In the genomic region with DNA sequence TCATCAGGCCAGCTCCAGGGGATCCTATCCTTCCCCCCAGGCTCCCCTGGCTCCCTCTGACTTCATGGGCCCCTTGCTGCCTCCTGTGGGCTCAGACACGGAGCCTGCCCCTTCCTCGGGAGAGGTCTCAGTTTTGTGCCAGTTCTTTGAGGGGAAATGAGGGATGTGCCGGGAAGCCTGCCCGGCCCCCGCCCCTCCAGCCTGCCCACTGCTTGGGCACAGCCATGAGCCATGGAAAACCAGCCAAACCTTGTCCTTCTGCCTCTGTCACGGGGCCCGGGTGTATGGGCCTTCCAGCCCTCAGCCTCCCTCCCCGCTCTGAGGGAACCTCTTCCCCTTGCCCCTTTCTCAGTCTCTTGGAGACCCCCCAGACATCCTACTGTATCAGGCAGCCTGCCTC, we compare ENCODE assay signal across 27 cellular contexts. TPM values are rescaled to one million over a fixed set of nuclear protein-coding genes. Genes with fewer than 3 reads are reported as not detected.
"Had no signal": no experiment of that assay in that cellular context is flagged by ENCODE, and none has a peak within 500 bp of the region (broad histone marks: within the 10 kb centered on the region; RNA-seq: fewer than 3 reads in every experiment).

No MANE protein-coding gene starts in this region.

- H3K4me3 ChIP-seq: body of pancreas had no signal

- H3K4me1 Mint-ChIP-seq: activated B cell treated with CpG ODN at 0.5 μM for 24 hours; activated CD4-positive, alpha-beta T cell treated with anti-CD3 and anti-CD28 coated beads, Interleukin-2, amount 10 ng/mL, durations not matched to agents 24 days and 14 days; activated CD8-positive, alpha-beta memory T cell treated with anti-CD3 and anti-CD28 coated beads, Interleukin-2, amount 10 ng/mL, durations not matched to agents 7 days and 5 days; IgD-negative memory B cell; T-helper 17 cell had no signal

- ATAC-seq: activated CD8-positive, alpha-beta memory T cell treated with anti-CD3 and anti-CD28 coated beads, Interleukin-2, amount 10 ng/mL, durations not matched to agents 7 days and 5 days; body of pancreas; PC-3; T-helper 17 cell had no signal

- H3K27me3 Mint-ChIP-seq: activated B cell treated with CpG ODN at 0.5 μM for 24 hours; activated CD4-positive, alpha-beta T cell treated with anti-CD3 and anti-CD28 coated beads, Interleukin-2, amount 10 ng/mL, durations not matched to agents 24 days and 14 days; activated CD8-positive, alpha-beta memory T cell treated with anti-CD3 and anti-CD28 coated beads, Interleukin-2, amount 10 ng/mL, durations not matched to agents 7 days and 5 days; activated naive CD8-positive, alpha-beta T cell; IgD-negative memory B cell; T-helper 17 cell had no signal

- H3K4me3 Mint-ChIP-seq: activated B cell treated with CpG ODN at 0.5 μM for 24 hours; activated CD4-positive, alpha-beta T cell treated with anti-CD3 and anti-CD28 coated beads, Interleukin-2, amount 10 ng/mL, durations not matched to agents 24 days and 14 days; activated CD8-positive, alpha-beta memory T cell treated with anti-CD3 and anti-CD28 coated beads, Interleukin-2, amount 10 ng/mL, durations not matched to agents 7 days and 5 days; activated naive CD8-positive, alpha-beta T cell; activated T-cell treated with anti-CD3 and anti-CD28 coated beads, Interleukin-2, amount 50 U/mL, for 24 hours; activated T-helper 1 cell treated with anti-CD3 and anti-CD28 coated beads, Interleukin-12 subunit alpha, Interleukin-12 subunit beta, Interleukin-2, Interleukin-4 antibody, amounts not matched to agents 30 ng/mL and 10 ng/mL and 1 ng/mL, durations not matched to agents 14 hours and 24 hours and 36 hours; IgD-negative memory B cell; T-helper 17 cell had no signal

- H3K27ac ChIP-seq: body of pancreas had no signal

- H3K36me3 Mint-ChIP-seq: activated CD8-positive, alpha-beta memory T cell treated with anti-CD3 and anti-CD28 coated beads, Interleukin-2, amount 10 ng/mL, durations not matched to agents 7 days and 5 days; activated naive CD8-positive, alpha-beta T cell; IgD-negative memory B cell had no signal

- DNase-seq: activated B cell treated with CpG ODN at 0.5 μM for 24 hours; activated CD4-positive, alpha-beta T cell treated with anti-CD3 and anti-CD28 coated beads for 1 hour; activated CD4-positive, alpha-beta T cell treated with anti-CD3 and anti-CD28 coated beads, Interleukin-2, amount 10 ng/mL, durations not matched to agents 24 days and 14 days; activated CD4-positive, alpha-beta T cell treated with anti-CD3 and anti-CD28 coated beads, Interleukin-2, amount 50 U/mL, for 48 hours; activated CD8-positive, alpha-beta memory T cell treated with anti-CD3 and anti-CD28 coated beads, Interleukin-2, amount 10 ng/mL, durations not matched to agents 7 days and 5 days; activated effector memory CD4-positive, alpha-beta T cell treated with Interleukin-2 at 50 U/mL for 16 hours; activated naive CD4-positive, alpha-beta T cell treated with Interleukin-2 at 50 U/mL for 16 hours; activated T-cell treated with anti-CD3 and anti-CD28 coated beads, Interleukin-2, amount 50 U/mL, for 24 hours; body of pancreas; central memory CD4-positive, alpha-beta T cell; KG1; NCI-H1092; NCI-H1417; NCI-H1930; NCI-H345; NCI-H510A treated with DMSO at 0.1 percent for 48 hours; PC-3; SHP77 treated with DMSO at 0.1 percent for 48 hours; T-helper 17 cell; T-helper 9 cell had no signal

- H3K27ac Mint-ChIP-seq: activated B cell treated with CpG ODN at 0.5 μM for 24 hours; activated CD4-positive, alpha-beta T cell treated with anti-CD3 and anti-CD28 coated beads, Interleukin-2, amount 10 ng/mL, durations not matched to agents 24 days and 14 days; activated CD8-positive, alpha-beta memory T cell treated with anti-CD3 and anti-CD28 coated beads, Interleukin-2, amount 10 ng/mL, durations not matched to agents 7 days and 5 days; activated naive CD8-positive, alpha-beta T cell; activated T-cell treated with anti-CD3 and anti-CD28 coated beads, Interleukin-2, amount 50 U/mL, for 24 hours; activated T-helper 1 cell treated with anti-CD3 and anti-CD28 coated beads, Interleukin-12 subunit alpha, Interleukin-12 subunit beta, Interleukin-2, Interleukin-4 antibody, amounts not matched to agents 30 ng/mL and 10 ng/mL and 1 ng/mL, durations not matched to agents 14 hours and 24 hours and 36 hours; IgD-negative memory B cell; T-helper 17 cell had no signal

- H3K9me3 Mint-ChIP-seq: activated B cell treated with CpG ODN at 0.5 μM for 24 hours; activated CD4-positive, alpha-beta T cell treated with anti-CD3 and anti-CD28 coated beads, Interleukin-2, amount 10 ng/mL, durations not matched to agents 24 days and 14 days; activated T-cell treated with anti-CD3 and anti-CD28 coated beads, Interleukin-2, amount 50 U/mL, for 24 hours; activated T-helper 1 cell treated with anti-CD3 and anti-CD28 coated beads, Interleukin-12 subunit alpha, Interleukin-12 subunit beta, Interleukin-2, Interleukin-4 antibody, amounts not matched to agents 30 ng/mL and 10 ng/mL and 1 ng/mL, durations not matched to agents 14 hours and 24 hours and 36 hours had no signal

RNA-seq across cellular contexts. Expression of gene BGN, which starts 6.8 kb away (rescaled TPM):
- total RNA-seq: activated B cell treated with CpG ODN at 0.5 μM for 24 hours; activated CD4-positive, alpha-beta T cell treated with anti-CD3 and anti-CD28 coated beads, Interleukin-2, amount 10 ng/mL, durations not matched to agents 24 days and 14 days; activated CD8-positive, alpha-beta memory T cell treated with anti-CD3 and anti-CD28 coated beads, Interleukin-2, amount 10 ng/mL, durations not matched to agents 7 days and 5 days; activated T-helper 1 cell treated with anti-CD3 and anti-CD28 coated beads, Interleukin-12 subunit alpha, Interleukin-12 subunit beta, Interleukin-2, Interleukin-4 antibody, amounts not matched to agents 30 ng/mL and 10 ng/mL and 1 ng/mL, durations not matched to agents 14 hours and 24 hours and 36 hours; LHCN-M2; PC-3; SK-MEL-5; T-helper 17 cell had no signal

RNA-seq across cellular contexts. Expression of gene ATP2B3, which starts 15.9 kb away (rescaled TPM):
- total RNA-seq: activated B cell treated with CpG ODN at 0.5 μM for 24 hours; activated CD4-positive, alpha-beta T cell treated with anti-CD3 and anti-CD28 coated beads, Interleukin-2, amount 10 ng/mL, durations not matched to agents 24 days and 14 days; activated CD8-positive, alpha-beta memory T cell treated with anti-CD3 and anti-CD28 coated beads, Interleukin-2, amount 10 ng/mL, durations not matched to agents 7 days and 5 days; body of pancreas; bronchial epithelial cell; LHCN-M2; M059J; PC-3; T-helper 17 cell had no signal
